Comparison of ENCODE assay signal across 1 cellular context in the genomic region with DNA sequence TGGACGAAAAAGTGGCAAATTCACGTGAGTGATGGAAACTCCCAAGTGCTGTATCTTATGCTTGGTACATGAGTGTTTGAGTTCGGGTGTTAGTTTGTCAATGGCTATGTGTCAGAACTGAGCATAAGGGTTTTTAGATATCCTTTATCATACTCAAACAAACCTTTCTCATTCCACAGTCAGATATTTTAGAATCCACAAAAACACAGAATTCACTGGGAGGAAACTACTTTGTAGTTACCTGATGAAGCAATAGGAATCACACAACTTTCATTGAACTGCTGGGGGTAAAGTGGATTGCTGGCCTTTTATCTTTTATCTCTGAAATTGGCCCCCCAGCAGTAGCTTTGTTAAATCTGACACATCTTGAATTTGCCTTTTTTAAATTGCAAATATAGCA.
TF ChIP-seq lines count a peak whose summit lies in the region.

No MANE protein-coding gene starts in this region.

TF ChIP-seq in HepG2, 621 proteins besides CTCF, POLR2A, EP300 and RAD21 (continued from another document and continues in another):
- TF ChIP-seq, protein P1, sequence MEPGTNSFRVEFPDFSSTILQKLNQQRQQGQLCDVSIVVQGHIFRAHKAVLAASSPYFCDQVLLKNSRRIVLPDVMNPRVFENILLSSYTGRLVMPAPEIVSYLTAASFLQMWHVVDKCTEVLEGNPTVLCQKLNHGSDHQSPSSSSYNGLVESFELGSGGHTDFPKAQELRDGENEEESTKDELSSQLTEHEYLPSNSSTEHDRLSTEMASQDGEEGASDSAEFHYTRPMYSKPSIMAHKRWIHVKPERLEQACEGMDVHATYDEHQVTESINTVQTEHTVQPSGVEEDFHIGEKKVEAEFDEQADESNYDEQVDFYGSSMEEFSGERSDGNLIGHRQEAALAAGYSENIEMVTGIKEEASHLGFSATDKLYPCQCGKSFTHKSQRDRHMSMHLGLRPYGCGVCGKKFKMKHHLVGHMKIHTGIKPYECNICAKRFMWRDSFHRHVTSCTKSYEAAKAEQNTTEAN (CRISPR knock-in tag; conservative IDR thresholded peaks at IDR 0.05): 0 out of 2 replicates have a peak, but pooled peaks have one; percentile 42
- TF ChIP-seq ZNF773 (CRISPR knock-in tag; IDR thresholded peaks at IDR 0.05; ENCODE audit: borderline replicate concordance) (no peak), ZNF766 (CRISPR knock-in tag; IDR thresholded peaks at IDR 0.05; ENCODE audit: borderline replicate concordance) (no peak), ELF4 (CRISPR knock-in tag; IDR thresholded peaks at IDR 0.05; ENCODE audit: borderline replicate concordance) (peak; percentile 46; the same call in 1 of the 2 replicates), ZNF549 (CRISPR knock-in tag; IDR thresholded peaks at IDR 0.05) (no peak), CEBPG (CRISPR knock-in tag; IDR thresholded peaks at IDR 0.05) (peak; percentile 89), ZBTB20 (CRISPR knock-in tag; IDR thresholded peaks at IDR 0.05; ENCODE audit: borderline replicate concordance, low read depth) (no peak), SALL2 (CRISPR knock-in tag; IDR thresholded peaks at IDR 0.05) (no peak), ASH2L (IDR thresholded peaks at IDR 0.05; ENCODE audit: insufficient read length, low read depth, low read length) (peak; percentile 19), CREB1 (IDR thresholded peaks at IDR 0.05) (no peak), CREB1 (CRISPR knock-in tag; IDR thresholded peaks at IDR 0.05) (peak; percentile 34; the same call in 1 of the 2 replicates), ZNF589 (CRISPR knock-in tag; conservative IDR thresholded peaks at IDR 0.05) (no peak), MAFK (conservative IDR thresholded peaks at IDR 0.05 in 1 of 2, IDR thresholded peaks at IDR 0.05 in 1 of 2; ENCODE audit: low read length in 2 of 2) (no peak), SP1 (IDR thresholded peaks at IDR 0.05) (no peak), SP1 (CRISPR knock-in tag; IDR thresholded peaks at IDR 0.05) (no peak)
- TF ChIP-seq, protein P2, sequence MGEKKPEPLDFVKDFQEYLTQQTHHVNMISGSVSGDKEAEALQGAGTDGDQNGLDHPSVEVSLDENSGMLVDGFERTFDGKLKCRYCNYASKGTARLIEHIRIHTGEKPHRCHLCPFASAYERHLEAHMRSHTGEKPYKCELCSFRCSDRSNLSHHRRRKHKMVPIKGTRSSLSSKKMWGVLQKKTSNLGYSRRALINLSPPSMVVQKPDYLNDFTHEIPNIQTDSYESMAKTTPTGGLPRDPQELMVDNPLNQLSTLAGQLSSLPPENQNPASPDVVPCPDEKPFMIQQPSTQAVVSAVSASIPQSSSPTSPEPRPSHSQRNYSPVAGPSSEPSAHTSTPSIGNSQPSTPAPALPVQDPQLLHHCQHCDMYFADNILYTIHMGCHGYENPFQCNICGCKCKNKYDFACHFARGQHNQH (CRISPR knock-in tag; IDR thresholded peaks at IDR 0.05): no peak
- TF ChIP-seq, protein P3, sequence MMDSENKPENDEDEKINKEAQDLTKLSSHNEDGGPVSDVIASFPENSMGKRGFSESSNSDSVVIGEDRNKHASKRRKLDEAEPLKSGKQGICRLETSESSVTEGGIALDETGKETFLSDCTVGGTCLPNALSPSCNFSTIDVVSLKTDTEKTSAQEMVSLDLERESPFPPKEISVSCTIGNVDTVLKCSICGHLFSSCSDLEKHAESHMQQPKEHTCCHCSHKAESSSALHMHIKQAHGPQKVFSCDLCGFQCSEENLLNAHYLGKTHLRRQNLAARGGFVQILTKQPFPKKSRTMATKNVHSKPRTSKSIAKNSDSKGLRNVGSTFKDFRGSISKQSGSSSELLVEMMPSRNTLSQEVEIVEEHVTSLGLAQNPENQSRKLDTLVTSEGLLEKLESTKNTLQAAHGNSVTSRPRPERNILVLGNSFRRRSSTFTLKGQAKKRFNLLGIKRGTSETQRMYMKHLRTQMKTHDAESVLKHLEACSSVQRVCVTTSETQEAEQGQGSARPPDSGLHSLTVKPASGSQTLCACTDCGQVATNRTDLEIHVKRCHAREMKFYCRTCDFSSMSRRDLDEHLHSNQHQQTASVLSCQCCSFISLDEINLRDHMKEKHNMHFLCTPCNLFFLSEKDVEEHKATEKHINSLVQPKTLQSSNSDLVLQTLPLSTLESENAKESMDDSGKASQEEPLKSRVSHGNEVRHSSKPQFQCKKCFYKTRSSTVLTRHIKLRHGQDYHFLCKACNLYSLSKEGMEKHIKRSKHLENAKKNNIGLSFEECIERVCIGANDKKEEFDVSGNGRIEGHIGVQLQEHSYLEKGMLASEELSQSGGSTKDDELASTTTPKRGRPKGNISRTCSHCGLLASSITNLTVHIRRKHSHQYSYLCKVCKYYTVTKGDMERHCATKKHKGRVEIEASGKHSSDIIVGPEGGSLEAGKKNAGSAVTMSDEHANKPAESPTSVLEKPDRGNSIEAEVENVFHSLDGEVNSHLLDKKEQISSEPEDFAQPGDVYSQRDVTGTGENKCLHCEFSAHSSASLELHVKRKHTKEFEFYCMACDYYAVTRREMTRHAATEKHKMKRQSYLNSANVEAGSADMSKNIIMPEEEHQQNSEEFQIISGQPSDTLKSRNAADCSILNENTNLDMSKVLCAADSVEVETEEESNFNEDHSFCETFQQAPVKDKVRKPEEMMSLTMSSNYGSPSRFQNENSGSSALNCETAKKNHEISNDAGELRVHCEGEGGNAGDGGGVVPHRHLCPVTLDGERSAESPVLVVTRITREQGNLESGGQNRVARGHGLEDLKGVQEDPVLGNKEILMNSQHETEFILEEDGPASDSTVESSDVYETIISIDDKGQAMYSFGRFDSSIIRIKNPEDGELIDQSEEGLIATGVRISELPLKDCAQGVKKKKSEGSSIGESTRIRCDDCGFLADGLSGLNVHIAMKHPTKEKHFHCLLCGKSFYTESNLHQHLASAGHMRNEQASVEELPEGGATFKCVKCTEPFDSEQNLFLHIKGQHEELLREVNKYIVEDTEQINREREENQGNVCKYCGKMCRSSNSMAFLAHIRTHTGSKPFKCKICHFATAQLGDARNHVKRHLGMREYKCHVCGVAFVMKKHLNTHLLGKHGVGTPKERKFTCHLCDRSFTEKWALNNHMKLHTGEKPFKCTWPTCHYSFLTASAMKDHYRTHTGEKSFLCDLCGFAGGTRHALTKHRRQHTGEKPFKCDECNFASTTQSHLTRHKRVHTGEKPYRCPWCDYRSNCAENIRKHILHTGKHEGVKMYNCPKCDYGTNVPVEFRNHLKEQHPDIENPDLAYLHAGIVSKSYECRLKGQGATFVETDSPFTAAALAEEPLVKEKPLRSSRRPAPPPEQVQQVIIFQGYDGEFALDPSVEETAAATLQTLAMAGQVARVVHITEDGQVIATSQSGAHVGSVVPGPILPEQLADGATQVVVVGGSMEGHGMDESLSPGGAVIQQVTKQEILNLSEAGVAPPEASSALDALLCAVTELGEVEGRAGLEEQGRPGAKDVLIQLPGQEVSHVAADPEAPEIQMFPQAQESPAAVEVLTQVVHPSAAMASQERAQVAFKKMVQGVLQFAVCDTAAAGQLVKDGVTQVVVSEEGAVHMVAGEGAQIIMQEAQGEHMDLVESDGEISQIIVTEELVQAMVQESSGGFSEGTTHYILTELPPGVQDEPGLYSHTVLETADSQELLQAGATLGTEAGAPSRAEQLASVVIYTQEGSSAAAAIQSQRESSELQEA (CRISPR knock-in tag; IDR thresholded peaks at IDR 0.05; ENCODE audit: not compliant biosample characterization): no peak
- TF ChIP-seq, protein P4, sequence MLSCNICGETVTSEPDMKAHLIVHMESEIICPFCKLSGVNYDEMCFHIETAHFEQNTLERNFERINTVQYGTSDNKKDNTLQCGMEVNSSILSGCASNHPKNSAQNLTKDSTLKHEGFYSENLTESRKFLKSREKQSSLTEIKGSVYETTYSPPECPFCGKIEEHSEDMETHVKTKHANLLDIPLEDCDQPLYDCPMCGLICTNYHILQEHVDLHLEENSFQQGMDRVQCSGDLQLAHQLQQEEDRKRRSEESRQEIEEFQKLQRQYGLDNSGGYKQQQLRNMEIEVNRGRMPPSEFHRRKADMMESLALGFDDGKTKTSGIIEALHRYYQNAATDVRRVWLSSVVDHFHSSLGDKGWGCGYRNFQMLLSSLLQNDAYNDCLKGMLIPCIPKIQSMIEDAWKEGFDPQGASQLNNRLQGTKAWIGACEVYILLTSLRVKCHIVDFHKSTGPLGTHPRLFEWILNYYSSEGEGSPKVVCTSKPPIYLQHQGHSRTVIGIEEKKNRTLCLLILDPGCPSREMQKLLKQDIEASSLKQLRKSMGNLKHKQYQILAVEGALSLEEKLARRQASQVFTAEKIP (CRISPR knock-in tag; IDR thresholded peaks at IDR 0.05; ENCODE audit: borderline replicate concordance): no peak
- TF ChIP-seq, protein P5, sequence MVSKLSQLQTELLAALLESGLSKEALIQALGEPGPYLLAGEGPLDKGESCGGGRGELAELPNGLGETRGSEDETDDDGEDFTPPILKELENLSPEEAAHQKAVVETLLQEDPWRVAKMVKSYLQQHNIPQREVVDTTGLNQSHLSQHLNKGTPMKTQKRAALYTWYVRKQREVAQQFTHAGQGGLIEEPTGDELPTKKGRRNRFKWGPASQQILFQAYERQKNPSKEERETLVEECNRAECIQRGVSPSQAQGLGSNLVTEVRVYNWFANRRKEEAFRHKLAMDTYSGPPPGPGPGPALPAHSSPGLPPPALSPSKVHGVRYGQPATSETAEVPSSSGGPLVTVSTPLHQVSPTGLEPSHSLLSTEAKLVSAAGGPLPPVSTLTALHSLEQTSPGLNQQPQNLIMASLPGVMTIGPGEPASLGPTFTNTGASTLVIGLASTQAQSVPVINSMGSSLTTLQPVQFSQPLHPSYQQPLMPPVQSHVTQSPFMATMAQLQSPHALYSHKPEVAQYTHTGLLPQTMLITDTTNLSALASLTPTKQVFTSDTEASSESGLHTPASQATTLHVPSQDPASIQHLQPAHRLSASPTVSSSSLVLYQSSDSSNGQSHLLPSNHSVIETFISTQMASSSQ (IDR thresholded peaks at IDR 0.05; ENCODE audit: low read depth): 0 out of 2 replicates have a peak, but pooled peaks have one; percentile 17
- TF ChIP-seq, protein P5 (CRISPR knock-in tag; IDR thresholded peaks at IDR 0.05; ENCODE audit: borderline replicate concordance): peak; percentile 41; the same call in 1 of the 2 replicates
- TF ChIP-seq, protein P6, sequence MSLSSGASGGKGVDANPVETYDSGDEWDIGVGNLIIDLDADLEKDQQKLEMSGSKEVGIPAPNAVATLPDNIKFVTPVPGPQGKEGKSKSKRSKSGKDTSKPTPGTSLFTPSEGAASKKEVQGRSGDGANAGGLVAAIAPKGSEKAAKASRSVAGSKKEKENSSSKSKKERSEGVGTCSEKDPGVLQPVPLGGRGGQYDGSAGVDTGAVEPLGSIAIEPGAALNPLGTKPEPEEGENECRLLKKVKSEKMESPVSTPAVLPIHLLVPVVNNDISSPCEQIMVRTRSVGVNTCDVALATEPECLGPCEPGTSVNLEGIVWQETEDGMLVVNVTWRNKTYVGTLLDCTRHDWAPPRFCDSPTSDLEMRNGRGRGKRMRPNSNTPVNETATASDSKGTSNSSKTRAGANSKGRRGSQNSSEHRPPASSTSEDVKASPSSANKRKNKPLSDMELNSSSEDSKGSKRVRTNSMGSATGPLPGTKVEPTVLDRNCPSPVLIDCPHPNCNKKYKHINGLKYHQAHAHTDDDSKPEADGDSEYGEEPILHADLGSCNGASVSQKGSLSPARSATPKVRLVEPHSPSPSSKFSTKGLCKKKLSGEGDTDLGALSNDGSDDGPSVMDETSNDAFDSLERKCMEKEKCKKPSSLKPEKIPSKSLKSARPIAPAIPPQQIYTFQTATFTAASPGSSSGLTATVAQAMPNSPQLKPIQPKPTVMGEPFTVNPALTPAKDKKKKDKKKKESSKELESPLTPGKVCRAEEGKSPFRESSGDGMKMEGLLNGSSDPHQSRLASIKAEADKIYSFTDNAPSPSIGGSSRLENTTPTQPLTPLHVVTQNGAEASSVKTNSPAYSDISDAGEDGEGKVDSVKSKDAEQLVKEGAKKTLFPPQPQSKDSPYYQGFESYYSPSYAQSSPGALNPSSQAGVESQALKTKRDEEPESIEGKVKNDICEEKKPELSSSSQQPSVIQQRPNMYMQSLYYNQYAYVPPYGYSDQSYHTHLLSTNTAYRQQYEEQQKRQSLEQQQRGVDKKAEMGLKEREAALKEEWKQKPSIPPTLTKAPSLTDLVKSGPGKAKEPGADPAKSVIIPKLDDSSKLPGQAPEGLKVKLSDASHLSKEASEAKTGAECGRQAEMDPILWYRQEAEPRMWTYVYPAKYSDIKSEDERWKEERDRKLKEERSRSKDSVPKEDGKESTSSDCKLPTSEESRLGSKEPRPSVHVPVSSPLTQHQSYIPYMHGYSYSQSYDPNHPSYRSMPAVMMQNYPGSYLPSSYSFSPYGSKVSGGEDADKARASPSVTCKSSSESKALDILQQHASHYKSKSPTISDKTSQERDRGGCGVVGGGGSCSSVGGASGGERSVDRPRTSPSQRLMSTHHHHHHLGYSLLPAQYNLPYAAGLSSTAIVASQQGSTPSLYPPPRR (CRISPR knock-in tag; IDR thresholded peaks at IDR 0.05; ENCODE audit: borderline replicate concordance): peak; percentile 72
- TF ChIP-seq, protein P7, sequence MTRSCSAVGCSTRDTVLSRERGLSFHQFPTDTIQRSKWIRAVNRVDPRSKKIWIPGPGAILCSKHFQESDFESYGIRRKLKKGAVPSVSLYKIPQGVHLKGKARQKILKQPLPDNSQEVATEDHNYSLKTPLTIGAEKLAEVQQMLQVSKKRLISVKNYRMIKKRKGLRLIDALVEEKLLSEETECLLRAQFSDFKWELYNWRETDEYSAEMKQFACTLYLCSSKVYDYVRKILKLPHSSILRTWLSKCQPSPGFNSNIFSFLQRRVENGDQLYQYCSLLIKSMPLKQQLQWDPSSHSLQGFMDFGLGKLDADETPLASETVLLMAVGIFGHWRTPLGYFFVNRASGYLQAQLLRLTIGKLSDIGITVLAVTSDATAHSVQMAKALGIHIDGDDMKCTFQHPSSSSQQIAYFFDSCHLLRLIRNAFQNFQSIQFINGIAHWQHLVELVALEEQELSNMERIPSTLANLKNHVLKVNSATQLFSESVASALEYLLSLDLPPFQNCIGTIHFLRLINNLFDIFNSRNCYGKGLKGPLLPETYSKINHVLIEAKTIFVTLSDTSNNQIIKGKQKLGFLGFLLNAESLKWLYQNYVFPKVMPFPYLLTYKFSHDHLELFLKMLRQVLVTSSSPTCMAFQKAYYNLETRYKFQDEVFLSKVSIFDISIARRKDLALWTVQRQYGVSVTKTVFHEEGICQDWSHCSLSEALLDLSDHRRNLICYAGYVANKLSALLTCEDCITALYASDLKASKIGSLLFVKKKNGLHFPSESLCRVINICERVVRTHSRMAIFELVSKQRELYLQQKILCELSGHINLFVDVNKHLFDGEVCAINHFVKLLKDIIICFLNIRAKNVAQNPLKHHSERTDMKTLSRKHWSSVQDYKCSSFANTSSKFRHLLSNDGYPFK (CRISPR knock-in tag; IDR thresholded peaks at IDR 0.05; ENCODE audit: borderline replicate concordance): no peak
- TF ChIP-seq, protein P8, sequence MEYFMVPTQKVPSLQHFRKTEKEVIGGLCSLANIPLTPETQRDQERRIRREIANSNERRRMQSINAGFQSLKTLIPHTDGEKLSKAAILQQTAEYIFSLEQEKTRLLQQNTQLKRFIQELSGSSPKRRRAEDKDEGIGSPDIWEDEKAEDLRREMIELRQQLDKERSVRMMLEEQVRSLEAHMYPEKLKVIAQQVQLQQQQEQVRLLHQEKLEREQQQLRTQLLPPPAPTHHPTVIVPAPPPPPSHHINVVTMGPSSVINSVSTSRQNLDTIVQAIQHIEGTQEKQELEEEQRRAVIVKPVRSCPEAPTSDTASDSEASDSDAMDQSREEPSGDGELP (IDR thresholded peaks at IDR 0.05; ENCODE audit: borderline replicate concordance, low read depth): no peak
